1 cellular context compared by ENCODE assay signal in the genomic region with DNA sequence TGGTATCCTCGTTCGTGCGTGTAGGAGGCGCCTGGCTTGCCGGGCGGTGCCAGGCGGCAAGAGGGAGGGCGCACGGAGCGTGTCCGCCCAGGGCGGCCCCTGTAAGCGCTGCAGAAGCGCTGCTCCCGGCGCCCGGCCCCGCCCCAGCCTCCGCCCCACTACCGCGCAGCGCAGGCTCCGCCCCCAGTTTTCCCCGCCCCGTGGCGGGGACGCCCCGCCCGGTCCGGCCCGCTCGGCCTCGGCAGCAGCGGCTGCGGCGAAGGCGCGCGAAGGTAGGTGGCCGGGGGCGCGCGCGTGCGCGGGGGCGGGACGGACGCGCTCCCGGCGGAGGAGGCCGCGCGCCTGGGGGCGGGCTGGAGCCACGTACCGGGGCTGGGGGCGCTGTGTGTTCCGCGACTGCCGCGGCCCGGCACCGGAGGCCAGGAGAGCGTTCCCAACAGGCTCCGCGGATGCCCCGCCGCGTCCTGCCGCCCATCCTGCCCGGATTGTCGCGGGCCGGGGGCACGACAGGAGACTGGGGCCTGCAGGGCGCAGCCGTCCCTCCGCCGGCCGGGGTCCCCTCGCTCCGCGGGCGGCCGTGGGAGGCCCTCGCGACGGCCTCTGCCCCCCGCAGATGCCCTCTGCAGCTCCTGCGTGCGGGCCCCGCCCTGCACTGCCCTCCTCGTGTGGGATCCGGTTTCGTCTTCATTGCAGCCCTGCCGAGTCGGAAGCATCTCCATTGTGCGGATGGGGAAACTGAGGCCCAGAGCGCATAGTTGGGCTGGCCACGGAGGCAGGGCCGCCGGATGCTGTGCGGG.
TF ChIP-seq lines count a peak whose summit lies in the region.

No MANE protein-coding gene starts in this region.

TF ChIP-seq in K562, 482 proteins besides CTCF, POLR2A, EP300 and RAD21 (continued from another document and continues in another):
- TF ChIP-seq, protein P1, sequence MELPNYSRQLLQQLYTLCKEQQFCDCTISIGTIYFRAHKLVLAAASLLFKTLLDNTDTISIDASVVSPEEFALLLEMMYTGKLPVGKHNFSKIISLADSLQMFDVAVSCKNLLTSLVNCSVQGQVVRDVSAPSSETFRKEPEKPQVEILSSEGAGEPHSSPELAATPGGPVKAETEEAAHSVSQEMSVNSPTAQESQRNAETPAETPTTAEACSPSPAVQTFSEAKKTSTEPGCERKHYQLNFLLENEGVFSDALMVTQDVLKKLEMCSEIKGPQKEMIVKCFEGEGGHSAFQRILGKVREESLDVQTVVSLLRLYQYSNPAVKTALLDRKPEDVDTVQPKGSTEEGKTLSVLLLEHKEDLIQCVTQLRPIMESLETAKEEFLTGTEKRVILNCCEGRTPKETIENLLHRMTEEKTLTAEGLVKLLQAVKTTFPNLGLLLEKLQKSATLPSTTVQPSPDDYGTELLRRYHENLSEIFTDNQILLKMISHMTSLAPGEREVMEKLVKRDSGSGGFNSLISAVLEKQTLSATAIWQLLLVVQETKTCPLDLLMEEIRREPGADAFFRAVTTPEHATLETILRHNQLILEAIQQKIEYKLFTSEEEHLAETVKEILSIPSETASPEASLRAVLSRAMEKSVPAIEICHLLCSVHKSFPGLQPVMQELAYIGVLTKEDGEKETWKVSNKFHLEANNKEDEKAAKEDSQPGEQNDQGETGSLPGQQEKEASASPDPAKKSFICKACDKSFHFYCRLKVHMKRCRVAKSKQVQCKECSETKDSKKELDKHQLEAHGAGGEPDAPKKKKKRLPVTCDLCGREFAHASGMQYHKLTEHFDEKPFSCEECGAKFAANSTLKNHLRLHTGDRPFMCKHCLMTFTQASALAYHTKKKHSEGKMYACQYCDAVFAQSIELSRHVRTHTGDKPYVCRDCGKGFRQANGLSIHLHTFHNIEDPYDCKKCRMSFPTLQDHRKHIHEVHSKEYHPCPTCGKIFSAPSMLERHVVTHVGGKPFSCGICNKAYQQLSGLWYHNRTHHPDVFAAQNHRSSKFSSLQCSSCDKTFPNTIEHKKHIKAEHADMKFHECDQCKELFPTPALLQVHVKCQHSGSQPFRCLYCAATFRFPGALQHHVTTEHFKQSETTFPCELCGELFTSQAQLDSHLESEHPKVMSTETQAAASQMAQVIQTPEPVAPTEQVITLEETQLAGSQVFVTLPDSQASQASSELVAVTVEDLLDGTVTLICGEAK (IDR thresholded peaks at IDR 0.05): no peak
- TF ChIP-seq, protein P1 (CRISPR knock-in tag; IDR thresholded peaks at IDR 0.05): no peak
- TF ChIP-seq HDGF (IDR thresholded peaks at IDR 0.05) (no peak), FOSL1 (tag; conservative IDR thresholded peaks at IDR 0.05) (no peak), CAMTA2 (CRISPR knock-in tag; conservative IDR thresholded peaks at IDR 0.05) (no peak), NRF1 (conservative IDR thresholded peaks at IDR 0.05 in 1 of 2, IDR thresholded peaks at IDR 0.05 in 1 of 2) (peak; percentile 85 to 88), POLR2B (IDR thresholded peaks at IDR 0.05; ENCODE audit: low read depth, partially characterized antibody) (no peak), TCF3 (CRISPR knock-in tag; IDR thresholded peaks at IDR 0.05) (no peak), MEF2A (IDR thresholded peaks at IDR 0.05; ENCODE audit: control insufficient read depth, low read depth, low read length) (no peak), ETS2 (tag; IDR thresholded peaks at IDR 0.05; ENCODE audit: borderline replicate concordance, poor library complexity, severe bottlenecking) (no peak), ZNF174 (CRISPR knock-in tag; IDR thresholded peaks at IDR 0.05) (no peak), HEY1 (CRISPR knock-in tag; IDR thresholded peaks at IDR 0.05; ENCODE audit: borderline replicate concordance) (no peak), HNRNPUL1 (IDR thresholded peaks at IDR 0.05; ENCODE audit: low read length) (no peak), SMAD1 (IDR thresholded peaks at IDR 0.05; ENCODE audit: low read depth, low read length, partially characterized antibody) (no peak), CREB1 (IDR thresholded peaks at IDR 0.05) (no peak; the same call in 1 of the 2 replicates), CREB1 (CRISPR knock-in tag; IDR thresholded peaks at IDR 0.05) (no peak), TBL1XR1 (IDR thresholded peaks at IDR 0.05; ENCODE audit: low read length in 2 of 2) (no peak), BACH1 (tag; IDR thresholded peaks at IDR 0.05) (no peak; the same call in 1 of the 2 replicates), EP400 (IDR thresholded peaks at IDR 0.05) (no peak), HNRNPL (IDR thresholded peaks at IDR 0.05; ENCODE audit: low read depth, low read length) (peak; percentile 91), CBX5 (IDR thresholded peaks at IDR 0.05; ENCODE audit: borderline replicate concordance, low read depth) (no peak), ZBED1 (IDR thresholded peaks at IDR 0.05) (0 out of 2 replicates have a peak, but pooled peaks have one; percentile 27), BRD4 (IDR thresholded peaks at IDR 0.05) (no peak), CHCHD3 (CRISPR knock-in tag; IDR thresholded peaks at IDR 0.05) (no peak), KDM5B (IDR thresholded peaks at IDR 0.05; ENCODE audit: insufficient replicate concordance, low read depth, low read length) (peak; percentile 34), FOXA1 (IDR thresholded peaks at IDR 0.05; ENCODE audit: borderline replicate concordance) (no peak)
- TF ChIP-seq, protein P2, sequence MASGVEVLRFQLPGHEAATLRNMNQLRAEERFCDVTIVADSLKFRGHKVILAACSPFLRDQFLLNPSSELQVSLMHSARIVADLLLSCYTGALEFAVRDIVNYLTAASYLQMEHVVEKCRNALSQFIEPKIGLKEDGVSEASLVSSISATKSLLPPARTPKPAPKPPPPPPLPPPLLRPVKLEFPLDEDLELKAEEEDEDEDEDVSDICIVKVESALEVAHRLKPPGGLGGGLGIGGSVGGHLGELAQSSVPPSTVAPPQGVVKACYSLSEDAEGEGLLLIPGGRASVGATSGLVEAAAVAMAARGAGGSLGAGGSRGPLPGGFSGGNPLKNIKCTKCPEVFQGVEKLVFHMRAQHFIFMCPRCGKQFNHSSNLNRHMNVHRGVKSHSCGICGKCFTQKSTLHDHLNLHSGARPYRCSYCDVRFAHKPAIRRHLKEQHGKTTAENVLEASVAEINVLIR (CRISPR knock-in tag; IDR thresholded peaks at IDR 0.05): no peak
- TF ChIP-seq, protein P3, sequence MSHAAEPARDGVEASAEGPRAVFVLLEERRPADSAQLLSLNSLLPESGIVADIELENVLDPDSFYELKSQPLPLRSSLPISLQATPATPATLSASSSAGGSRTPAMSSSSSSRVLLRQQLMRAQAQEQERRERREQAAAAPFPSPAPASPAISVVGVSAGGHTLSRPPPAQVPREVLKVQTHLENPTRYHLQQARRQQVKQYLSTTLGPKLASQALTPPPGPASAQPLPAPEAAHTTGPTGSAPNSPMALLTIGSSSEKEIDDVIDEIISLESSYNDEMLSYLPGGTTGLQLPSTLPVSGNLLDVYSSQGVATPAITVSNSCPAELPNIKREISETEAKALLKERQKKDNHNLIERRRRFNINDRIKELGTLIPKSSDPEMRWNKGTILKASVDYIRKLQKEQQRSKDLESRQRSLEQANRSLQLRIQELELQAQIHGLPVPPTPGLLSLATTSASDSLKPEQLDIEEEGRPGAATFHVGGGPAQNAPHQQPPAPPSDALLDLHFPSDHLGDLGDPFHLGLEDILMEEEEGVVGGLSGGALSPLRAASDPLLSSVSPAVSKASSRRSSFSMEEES (CRISPR knock-in tag; IDR thresholded peaks at IDR 0.05): no peak
- TF ChIP-seq, protein P4, sequence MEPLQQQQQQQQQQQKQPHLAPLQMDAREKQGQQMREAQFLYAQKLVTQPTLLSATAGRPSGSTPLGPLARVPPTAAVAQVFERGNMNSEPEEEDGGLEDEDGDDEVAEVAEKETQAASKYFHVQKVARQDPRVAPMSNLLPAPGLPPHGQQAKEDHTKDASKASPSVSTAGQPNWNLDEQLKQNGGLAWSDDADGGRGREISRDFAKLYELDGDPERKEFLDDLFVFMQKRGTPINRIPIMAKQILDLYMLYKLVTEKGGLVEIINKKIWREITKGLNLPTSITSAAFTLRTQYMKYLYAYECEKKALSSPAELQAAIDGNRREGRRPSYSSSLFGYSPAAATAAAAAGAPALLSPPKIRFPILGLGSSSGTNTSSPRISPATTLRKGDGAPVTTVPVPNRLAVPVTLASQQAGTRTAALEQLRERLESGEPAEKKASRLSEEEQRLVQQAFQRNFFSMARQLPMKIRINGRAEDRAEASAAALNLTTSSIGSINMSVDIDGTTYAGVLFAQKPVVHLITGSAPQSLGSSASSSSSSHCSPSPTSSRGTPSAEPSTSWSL (CRISPR knock-in tag; IDR thresholded peaks at IDR 0.05; ENCODE audit: borderline replicate concordance): no peak
- TF ChIP-seq, protein P5, sequence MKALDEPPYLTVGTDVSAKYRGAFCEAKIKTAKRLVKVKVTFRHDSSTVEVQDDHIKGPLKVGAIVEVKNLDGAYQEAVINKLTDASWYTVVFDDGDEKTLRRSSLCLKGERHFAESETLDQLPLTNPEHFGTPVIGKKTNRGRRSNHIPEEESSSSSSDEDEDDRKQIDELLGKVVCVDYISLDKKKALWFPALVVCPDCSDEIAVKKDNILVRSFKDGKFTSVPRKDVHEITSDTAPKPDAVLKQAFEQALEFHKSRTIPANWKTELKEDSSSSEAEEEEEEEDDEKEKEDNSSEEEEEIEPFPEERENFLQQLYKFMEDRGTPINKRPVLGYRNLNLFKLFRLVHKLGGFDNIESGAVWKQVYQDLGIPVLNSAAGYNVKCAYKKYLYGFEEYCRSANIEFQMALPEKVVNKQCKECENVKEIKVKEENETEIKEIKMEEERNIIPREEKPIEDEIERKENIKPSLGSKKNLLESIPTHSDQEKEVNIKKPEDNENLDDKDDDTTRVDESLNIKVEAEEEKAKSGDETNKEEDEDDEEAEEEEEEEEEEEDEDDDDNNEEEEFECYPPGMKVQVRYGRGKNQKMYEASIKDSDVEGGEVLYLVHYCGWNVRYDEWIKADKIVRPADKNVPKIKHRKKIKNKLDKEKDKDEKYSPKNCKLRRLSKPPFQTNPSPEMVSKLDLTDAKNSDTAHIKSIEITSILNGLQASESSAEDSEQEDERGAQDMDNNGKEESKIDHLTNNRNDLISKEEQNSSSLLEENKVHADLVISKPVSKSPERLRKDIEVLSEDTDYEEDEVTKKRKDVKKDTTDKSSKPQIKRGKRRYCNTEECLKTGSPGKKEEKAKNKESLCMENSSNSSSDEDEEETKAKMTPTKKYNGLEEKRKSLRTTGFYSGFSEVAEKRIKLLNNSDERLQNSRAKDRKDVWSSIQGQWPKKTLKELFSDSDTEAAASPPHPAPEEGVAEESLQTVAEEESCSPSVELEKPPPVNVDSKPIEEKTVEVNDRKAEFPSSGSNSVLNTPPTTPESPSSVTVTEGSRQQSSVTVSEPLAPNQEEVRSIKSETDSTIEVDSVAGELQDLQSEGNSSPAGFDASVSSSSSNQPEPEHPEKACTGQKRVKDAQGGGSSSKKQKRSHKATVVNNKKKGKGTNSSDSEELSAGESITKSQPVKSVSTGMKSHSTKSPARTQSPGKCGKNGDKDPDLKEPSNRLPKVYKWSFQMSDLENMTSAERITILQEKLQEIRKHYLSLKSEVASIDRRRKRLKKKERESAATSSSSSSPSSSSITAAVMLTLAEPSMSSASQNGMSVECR (CRISPR knock-in tag; IDR thresholded peaks at IDR 0.05): peak; percentile 39; the same call in 1 of the 2 replicates
- TF ChIP-seq, protein P6, sequence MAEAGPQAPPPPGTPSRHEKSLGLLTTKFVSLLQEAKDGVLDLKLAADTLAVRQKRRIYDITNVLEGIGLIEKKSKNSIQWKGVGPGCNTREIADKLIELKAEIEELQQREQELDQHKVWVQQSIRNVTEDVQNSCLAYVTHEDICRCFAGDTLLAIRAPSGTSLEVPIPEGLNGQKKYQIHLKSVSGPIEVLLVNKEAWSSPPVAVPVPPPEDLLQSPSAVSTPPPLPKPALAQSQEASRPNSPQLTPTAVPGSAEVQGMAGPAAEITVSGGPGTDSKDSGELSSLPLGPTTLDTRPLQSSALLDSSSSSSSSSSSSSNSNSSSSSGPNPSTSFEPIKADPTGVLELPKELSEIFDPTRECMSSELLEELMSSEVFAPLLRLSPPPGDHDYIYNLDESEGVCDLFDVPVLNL (CRISPR knock-in tag; IDR thresholded peaks at IDR 0.05; ENCODE audit: low read depth): no peak
- TF ChIP-seq, protein P7, sequence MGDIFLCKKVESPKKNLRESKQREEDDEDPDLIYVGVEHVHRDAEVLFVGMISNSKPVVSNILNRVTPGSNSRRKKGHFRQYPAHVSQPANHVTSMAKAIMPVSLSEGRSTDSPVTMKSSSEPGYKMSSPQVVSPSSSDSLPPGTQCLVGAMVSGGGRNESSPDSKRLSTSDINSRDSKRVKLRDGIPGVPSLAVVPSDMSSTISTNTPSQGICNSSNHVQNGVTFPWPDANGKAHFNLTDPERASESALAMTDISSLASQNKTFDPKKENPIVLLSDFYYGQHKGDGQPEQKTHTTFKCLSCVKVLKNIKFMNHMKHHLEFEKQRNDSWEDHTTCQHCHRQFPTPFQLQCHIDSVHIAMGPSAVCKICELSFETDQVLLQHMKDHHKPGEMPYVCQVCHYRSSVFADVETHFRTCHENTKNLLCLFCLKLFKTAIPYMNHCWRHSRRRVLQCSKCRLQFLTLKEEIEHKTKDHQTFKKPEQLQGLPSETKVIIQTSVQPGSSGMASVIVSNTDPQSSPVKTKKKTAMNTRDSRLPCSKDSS (IDR thresholded peaks at IDR 0.05; ENCODE audit: low read depth, partially characterized antibody): no peak
- TF ChIP-seq, protein P8, sequence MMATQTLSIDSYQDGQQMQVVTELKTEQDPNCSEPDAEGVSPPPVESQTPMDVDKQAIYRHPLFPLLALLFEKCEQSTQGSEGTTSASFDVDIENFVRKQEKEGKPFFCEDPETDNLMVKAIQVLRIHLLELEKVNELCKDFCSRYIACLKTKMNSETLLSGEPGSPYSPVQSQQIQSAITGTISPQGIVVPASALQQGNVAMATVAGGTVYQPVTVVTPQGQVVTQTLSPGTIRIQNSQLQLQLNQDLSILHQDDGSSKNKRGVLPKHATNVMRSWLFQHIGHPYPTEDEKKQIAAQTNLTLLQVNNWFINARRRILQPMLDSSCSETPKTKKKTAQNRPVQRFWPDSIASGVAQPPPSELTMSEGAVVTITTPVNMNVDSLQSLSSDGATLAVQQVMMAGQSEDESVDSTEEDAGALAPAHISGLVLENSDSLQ (IDR thresholded peaks at IDR 0.05): no peak
